In genomic region chr18:12946549-12947354, GRCh38 we compare ENCODE assay signal across 7 cellular contexts. TPM values are rescaled to one million over a fixed set of nuclear protein-coding genes. Genes with fewer than 3 reads are reported as not detected.
DNase-seq lines count a peak whose midpoint lies in the region; ATAC-seq, FAIRE-seq and TF ChIP-seq lines count a peak whose summit lies in the region.

No MANE protein-coding gene starts in this region.

- peak; percentile 2 for ATAC-seq in HG02870 (IDR thresholded peaks at IDR 0.05; ENCODE audit: unreplicated experiment)
- ATAC-seq in K562: peak; percentile 19
- no peak for ATAC-seq in sciatic nerve

- DNase-seq in ELR (ENCODE audit: low read depth) (peak; percentile 80), NOMO-1 treated with DMSO at 0.1 percent for 48 hours (lab: John Stamatoyannopoulos, UW; ENCODE audit: unreplicated experiment) (peak; percentile 43), K562 (ENCODE audit: extremely low read depth in 1 of 4, low spot score in 3 of 4) (peak; percentile 26 to 82 (median 44)), sciatic nerve (ENCODE audit: low spot score) (peak; percentile 70), NCI-H128 (lab: John Stamatoyannopoulos, UW; ENCODE audit: unreplicated experiment) (no peak)

- H2AFZ ChIP-seq in K562 (ENCODE audit: low read depth, low read length): peak overlapping the region; percentile 80

- no peaks in the 10 kb centered on the region for H3K9me1 ChIP-seq in K562 (ENCODE audit: control insufficient read depth, insufficient read depth, low read length)

- H4K20me1 ChIP-seq in K562 (replicated peaks; ENCODE audit: control insufficient read depth, insufficient read depth, low read length): no peaks in the 10 kb centered on the region

- peak in 2 of 3 experiments; percentile 13 to 14; a peak in 1 of 6 replicates for TF ChIP-seq CTCF in K562 (IDR thresholded peaks at IDR 0.05 in 2 of 3, conservative IDR thresholded peaks at IDR 0.05 in 1 of 3; ENCODE audit: insufficient read depth in 2 of 3, low read depth in 1 of 3, low read length in 3 of 3)

- H3K4me1 ChIP-seq in K562 (replicated peaks in 1 of 2; ENCODE audit: control insufficient read depth in 2 of 2, insufficient read depth in 2 of 2, low read length in 2 of 2) (peaks cover 19 to 31% of the 10 kb centered on the region in 2 experiments; a peak in 4 of 5 replicates), iPS-18a (ENCODE audit: control insufficient read depth, low read depth, low read length) (peaks cover 4% of the 10 kb centered on the region)

- TF ChIP-seq POLR2A in K562 (conservative IDR thresholded peaks at IDR 0.05): peak; percentile 64; the same call in 1 of the 2 replicates

- H3K9me3 ChIP-seq in K562 (replicated peaks; ENCODE audit: control insufficient read depth, insufficient read depth, low read depth, low read length) (peaks cover 4% of the 10 kb centered on the region), iPS-18a (ENCODE audit: control insufficient read depth, low read depth, low read length) (no peaks in the 10 kb centered on the region)

- POLR2A ChIA-PET in K562 (lab: Yijun Ruan, JAX): interaction anchor here (0.6 kb wide), 1 partner anchor 668 kb away, joined by 3 read pairs; no protein-coding TSS in a partner anchor

- peak overlapping the region; percentile 85 for H3K4me3 ChIP-seq in K562
- peak overlapping the region; percentile 78 for H3K4me3 ChIP-seq in iPS-18a (ENCODE audit: low read length)

- TF ChIP-seq RAD21 in K562 (CRISPR knock-in tag; conservative IDR thresholded peaks at IDR 0.05 in 1 of 2, IDR thresholded peaks at IDR 0.05 in 1 of 2): no peak

- peaks cover 55% of the 10 kb centered on the region for H3K79me2 ChIP-seq in K562 (ENCODE audit: control insufficient read depth, insufficient read depth, low read length)

- FAIRE-seq in K562 (lab: Jason Lieb, UNC): peak; percentile 79

- no peak for TF ChIP-seq EP300 in K562 (IDR thresholded peaks at IDR 0.05; ENCODE audit: low read length)

- H3K27ac ChIP-seq in K562 (ENCODE audit: extremely low read depth, low read depth, low read length) (peak overlapping the region; percentile 98), iPS-18a (ENCODE audit: low read length) (peak overlapping the region; percentile 68)

- H3K36me3 ChIP-seq in K562 (ENCODE audit: control insufficient read depth, insufficient read depth, low read length) (peaks cover 26% of the 10 kb centered on the region; the same call in 2 of the 3 replicates), iPS-18a (ENCODE audit: control insufficient read depth, low read depth, low read length) (no peaks in the 10 kb centered on the region)

- CTCF ChIA-PET in K562 (lab: Yijun Ruan, JAX; ENCODE audit: low intra/inter-chr PET ratio): interaction anchor here (0.6 kb wide), 1 partner anchor 1214 kb away, joined by 4 read pairs; no protein-coding TSS in a partner anchor

- H3K27me3 ChIP-seq in K562 (ENCODE audit: control insufficient read depth in 2 of 2, insufficient read depth in 2 of 2, low read length in 2 of 2) (no peaks in the 10 kb centered on the region), iPS-18a (ENCODE audit: control insufficient read depth, insufficient read depth, low read length) (no peaks in the 10 kb centered on the region)

- H3K9ac ChIP-seq in K562 (ENCODE audit: insufficient read depth in 1 of 2, low read depth in 2 of 2, low read length in 2 of 2): peak overlapping the region; percentile 92 to 97
- H3K9ac ChIP-seq in iPS-18a (ENCODE audit: low read length): peak overlapping the region; percentile 67

- intact Hi-C loops in K562 (cut with micrococcal nuclease) (loop anchor here (2.0 kb wide), 1 partner anchor 44 kb away; the partner anchor contains the start of gene CEP192), sciatic nerve (cut with DNase I) (no loop called here)

- in situ Hi-C loops in K562 (cut with MboI): no loop called here

- TSS peak; percentile 89 for BruUV-seq in K562 (replicated peaks; lab: Mats Ljungman, UMichigan)

- under 1% methylated on average over 17 of the region's 17 CpGs for WGBS in K562 (ENCODE audit: insufficient coverage, low coverage, missing lambda C conversion rate)

- peak overlapping the region; percentile 88 for H3K4me2 ChIP-seq in K562 (ENCODE audit: insufficient read depth, low read length)

TF ChIP-seq in K562, 482 proteins besides CTCF, POLR2A, EP300 and RAD21 (continues in another document):
- TF ChIP-seq SMAD1 (IDR thresholded peaks at IDR 0.05; ENCODE audit: low read depth, low read length, partially characterized antibody) (no peak), ZNF384 (IDR thresholded peaks at IDR 0.05; ENCODE audit: low read depth, low read length) (peak; percentile 91), ZNF324 (CRISPR knock-in tag; IDR thresholded peaks at IDR 0.05) (no peak), PYGO2 (tag; IDR thresholded peaks at IDR 0.05) (no peak), NR3C1 (CRISPR knock-in tag; IDR thresholded peaks at IDR 0.05) (no peak), CREB3L1 (IDR thresholded peaks at IDR 0.05; ENCODE audit: borderline replicate concordance, low read depth) (0 out of 2 replicates have a peak, but pooled peaks have one; percentile 12), NCOA1 (IDR thresholded peaks at IDR 0.05; ENCODE audit: low read depth) (peak; percentile 8; the same call in 1 of the 2 replicates), POLR3G (IDR thresholded peaks at IDR 0.05; ENCODE audit: extremely low read depth, insufficient read length, insufficient replicate concordance) (no peak)

RNA-seq across cellular contexts. Expression of gene SEH1L, which starts 1.1 kb away (rescaled TPM):
- 114 and 160 TPM in 2 replicates for total RNA-seq in K562 (2011; cell fraction: chromatin; rRNA removed; ENCODE audit: low replicate concordance)
- total RNA-seq in K562 (2011; cell fraction: nucleolus; rRNA removed): 43.2 and 44.6 TPM in 2 replicates
- 87.4 and 134 TPM in 2 replicates for total RNA-seq in K562 (2011; cell fraction: nucleoplasm; rRNA removed)
- total RNA-seq in K562 (2014; rRNA removed): 59.9 and 62.2 TPM in 2 replicates
- total RNA-seq in K562 (2014; rRNA removed; fragmentation: Illumina TruSeq; extraction: Trizol): 111 and 119 TPM in 2 replicates
- total RNA-seq in K562 (2015; rRNA removed; fragmentation: Illumina TruSeq; extraction: Trizol): 90.9 and 94.8 TPM in 2 replicates
- 147 and 148 TPM in 2 replicates for total RNA-seq in K562 (2021)
- 124 and 180 TPM in 2 replicates for polyA plus RNA-seq in K562 (2011; rRNA removed)
- polyA plus RNA-seq in K562 (2011; cell fraction: cytosol; rRNA removed): 106 and 107 TPM in 2 replicates
- polyA plus RNA-seq in K562 (2011; cell fraction: nucleus; rRNA removed): 62.3 and 70.7 TPM in 2 replicates
- 36.1 and 73.0 TPM in 2 replicates for polyA plus RNA-seq in K562 (2012)
- 88.3 and 108 TPM in 2 replicates for polyA plus RNA-seq in K562 (2014; fragmentation: Illumina TruSeq; extraction: Trizol)
- polyA plus RNA-seq in K562 (2014; fragmentation: Nextera tagmentation; extraction: Ambion mirVana): 100 to 1,000 TPM in 1 of 2 experiments, 10 to 100 TPM in 1; 83.6 to 108 TPM
- 73.1 and 79.0 TPM in 2 replicates for polyA plus RNA-seq in K562 (2014; rRNA removed)
- polyA minus RNA-seq in K562 (2011; rRNA and poly(A)+ RNA removed): 296 and 323 TPM in 2 replicates
- 95.3 and 113 TPM in 2 replicates for polyA minus RNA-seq in K562 (2011; cell fraction: cytosol; rRNA and poly(A)+ RNA removed)
- 32.3 and 57.8 TPM in 2 replicates for polyA minus RNA-seq in K562 (2011; cell fraction: nucleus; rRNA and poly(A)+ RNA removed)
- total RNA-seq in sciatic nerve: 44.0 TPM

RNA-seq across cellular contexts. Expression of gene CEP192, which starts 44.4 kb away (rescaled TPM):
- total RNA-seq in K562 (2011; cell fraction: chromatin; rRNA removed; ENCODE audit: low replicate concordance): 63.0 and 175 TPM in 2 replicates
- total RNA-seq in K562 (2011; cell fraction: nucleolus; rRNA removed): 44.0 and 64.6 TPM in 2 replicates
- 59.5 and 69.4 TPM in 2 replicates for total RNA-seq in K562 (2011; cell fraction: nucleoplasm; rRNA removed)
- total RNA-seq in K562 (2014; rRNA removed) (27.5 and 31.3 TPM in 2 replicates), K562 (2014; rRNA removed; fragmentation: Illumina TruSeq; extraction: Trizol) (45.9 and 47.3 TPM in 2 replicates), K562 (2015; rRNA removed; fragmentation: Illumina TruSeq; extraction: Trizol) (45.1 and 48.0 TPM in 2 replicates), K562 (2021) (35.8 and 41.6 TPM in 2 replicates), sciatic nerve (37.8 TPM)
- polyA plus RNA-seq in K562 (2011; rRNA removed) (51.9 and 54.4 TPM in 2 replicates), K562 (2014; fragmentation: Illumina TruSeq; extraction: Trizol) (30.7 and 37.9 TPM in 2 replicates), K562 (2014; fragmentation: Nextera tagmentation; extraction: Ambion mirVana) (10 to 100 TPM; 14.4 to 30.5 TPM), K562 (2014; rRNA removed) (30.9 and 34.9 TPM in 2 replicates)
- 16.3 and 30.9 TPM in 2 replicates for polyA plus RNA-seq in K562 (2011; cell fraction: cytosol; rRNA removed)
- 67.0 and 100 TPM in 2 replicates for polyA plus RNA-seq in K562 (2011; cell fraction: nucleus; rRNA removed)
- 23.2 and 25.4 TPM in 2 replicates for polyA plus RNA-seq in K562 (2012)
- polyA minus RNA-seq in K562 (2011; rRNA and poly(A)+ RNA removed): 109 and 127 TPM in 2 replicates
- polyA minus RNA-seq in K562 (2011; cell fraction: cytosol; rRNA and poly(A)+ RNA removed): 34.9 and 45.1 TPM in 2 replicates
- 63.0 and 107 TPM in 2 replicates for polyA minus RNA-seq in K562 (2011; cell fraction: nucleus; rRNA and poly(A)+ RNA removed)
